ENCODE assay signal across 15 cellular contexts in genomic region chr2:11774600-11774999, GRCh38. TPM values are rescaled to one million over a fixed set of nuclear protein-coding genes. Genes with fewer than 3 reads are reported as not detected.
DNase-seq lines count a peak whose midpoint lies in the region; ATAC-seq and TF ChIP-seq lines count a peak whose summit lies in the region.
"Had no signal": no experiment of that assay in that cellular context is flagged by ENCODE, and none has a peak within 500 bp of the region (broad histone marks: within the 10 kb centered on the region; RNA-seq: fewer than 3 reads in every experiment).

No MANE protein-coding gene starts in this region.

- no peaks in the 10 kb centered on the region for H3K9me3 ChIP-seq in DND-41 (ENCODE audit: insufficient read depth, low read length, severe bottlenecking)
- H3K9me3 ChIP-seq: ascending aorta, colonic mucosa, lower lobe of right lung had no signal

- no peaks in the 10 kb centered on the region for H4K20me1 ChIP-seq in DND-41 (ENCODE audit: insufficient read depth, low read length)

- H3K36me3 Mint-ChIP-seq in activated T-cell treated with anti-CD3 and anti-CD28 coated beads, Interleukin-2, amount 50 U/mL, for 72 hours (ENCODE audit: insufficient read depth in 2 of 2): peaks cover 13 to 24% of the 10 kb centered on the region in 2 donors
- peaks cover 22 to 55% of the 10 kb centered on the region in 2 donors for H3K36me3 Mint-ChIP-seq in activated naive CD4-positive, alpha-beta T cell treated with anti-CD3 and anti-CD28 coated beads, Interleukin-2, amount 50 U/mL, for 72 hours
- peaks cover 13% of the 10 kb centered on the region for H3K36me3 Mint-ChIP-seq in natural killer cell

- no peak for DNase-seq in activated T-cell treated with anti-CD3 and anti-CD28 coated beads, Interleukin-2, amount 50 U/mL, for 72 hours
- DNase-seq in activated T-cell treated with anti-CD3 and anti-CD28 coated beads for 4 hours: no peak
- no peak for DNase-seq in DND-41
- no peak for DNase-seq in activated naive CD4-positive, alpha-beta T cell treated with anti-CD3 and anti-CD28 coated beads, Interleukin-2, amount 50 U/mL, for 72 hours (ENCODE audit: low spot score in 2 of 2)
- DNase-seq in natural killer cell: no peak
- DNase-seq in NCI-H1048 (lab: John Stamatoyannopoulos, UW): no peak
- DNase-seq in DMS153 (lab: John Stamatoyannopoulos, UW): no peak
- DNase-seq in NCI-H128 (lab: John Stamatoyannopoulos, UW; ENCODE audit: unreplicated experiment): no peak
- DNase-seq: colonic mucosa, GOT3, Karpas-422, lower lobe of right lung, NCI-H1436 had no signal

- no peaks in the 10 kb centered on the region for H3K27me3 ChIP-seq in DND-41 (ENCODE audit: insufficient read depth, low read length, poor library complexity)
- H3K27me3 ChIP-seq: ascending aorta, colonic mucosa had no signal

- H3K79me2 ChIP-seq in DND-41 (ENCODE audit: insufficient read depth, low read length): no peaks in the 10 kb centered on the region

- no peak overlapping the region for H3K4me3 ChIP-seq in DND-41 (ENCODE audit: low read depth in 1 of 2, low read length in 2 of 2)
- H3K4me3 ChIP-seq: ascending aorta, colonic mucosa, lower lobe of right lung had no signal

- intact Hi-C loops in natural killer cell (cut with micrococcal nuclease): no loop called here

- TF ChIP-seq CTCF in DND-41 (IDR thresholded peaks at IDR 0.05; ENCODE audit: borderline replicate concordance, extremely low read depth, low read length, poor library complexity, severe bottlenecking): no peak
- no peak for TF ChIP-seq CTCF in natural killer cell (IDR thresholded peaks at IDR 0.05)

- H2AFZ ChIP-seq in DND-41 (ENCODE audit: low read depth, low read length): no peak overlapping the region

- H3K9ac ChIP-seq in DND-41 (ENCODE audit: low read depth, low read length): no peak overlapping the region; the same call in 1 of the 2 replicates

- H3K4me1 Mint-ChIP-seq in activated T-cell treated with anti-CD3 and anti-CD28 coated beads, Interleukin-2, amount 50 U/mL, for 72 hours (ENCODE audit: low read depth): peaks cover 59% of the 10 kb centered on the region
- H3K4me1 Mint-ChIP-seq in natural killer cell: peaks cover 46 to 49% of the 10 kb centered on the region in 2 donors
- H3K4me1 Mint-ChIP-seq: nephron had no signal

- peak overlapping the region; percentile 92 for H3K27ac Mint-ChIP-seq in activated T-cell treated with anti-CD3 and anti-CD28 coated beads, Interleukin-2, amount 50 U/mL, for 72 hours
- H3K27ac Mint-ChIP-seq in activated naive CD4-positive, alpha-beta T cell treated with anti-CD3 and anti-CD28 coated beads, Interleukin-2, amount 50 U/mL, for 72 hours: peak overlapping the region; percentile 74
- H3K27ac Mint-ChIP-seq in natural killer cell: peak overlapping the region; percentile 90 to 92
- H3K27ac Mint-ChIP-seq: nephron had no signal

- peaks cover 76% of the 10 kb centered on the region for H3K36me3 ChIP-seq in DND-41 (ENCODE audit: insufficient read depth, low read length)
- H3K36me3 ChIP-seq: colonic mucosa had no signal

- H3K4me1 ChIP-seq in DND-41 (ENCODE audit: insufficient read depth, low read length): peaks cover 29% of the 10 kb centered on the region
- H3K4me1 ChIP-seq: colonic mucosa had no signal

- peak overlapping the region in 1 of 2 donors; percentile 15 for H3K4me3 Mint-ChIP-seq in activated T-cell treated with anti-CD3 and anti-CD28 coated beads, Interleukin-2, amount 50 U/mL, for 72 hours
- no peak overlapping the region for H3K4me3 Mint-ChIP-seq in natural killer cell
- H3K4me3 Mint-ChIP-seq: nephron had no signal

- H3K27me3 Mint-ChIP-seq in activated T-cell treated with anti-CD3 and anti-CD28 coated beads, Interleukin-2, amount 50 U/mL, for 72 hours (ENCODE audit: low read depth): no peaks in the 10 kb centered on the region
- H3K27me3 Mint-ChIP-seq in natural killer cell (ENCODE audit: low read depth in 2 of 2): no peaks in the 10 kb centered on the region

- no peak for ATAC-seq in activated T-cell treated with anti-CD3 and anti-CD28 coated beads, Interleukin-2, amount 50 U/mL, for 72 hours (replicated peaks in 1 of 2)
- ATAC-seq in DND-41 (ENCODE audit: insufficient read depth, low read depth) (no peak), natural killer cell (no peak)
- ATAC-seq in activated naive CD4-positive, alpha-beta T cell treated with anti-CD3 and anti-CD28 coated beads, Interleukin-2, amount 50 U/mL, for 72 hours: no peak
- ATAC-seq: lower lobe of right lung had no signal

- H3K4me2 ChIP-seq in DND-41 (ENCODE audit: insufficient read depth, low read length): no peak overlapping the region; the same call in 1 of the 2 replicates

- no peaks in the 10 kb centered on the region for H3K9me3 Mint-ChIP-seq in activated T-cell treated with anti-CD3 and anti-CD28 coated beads, Interleukin-2, amount 50 U/mL, for 72 hours
- H3K9me3 Mint-ChIP-seq in activated naive CD4-positive, alpha-beta T cell treated with anti-CD3 and anti-CD28 coated beads, Interleukin-2, amount 50 U/mL, for 72 hours: no peaks in the 10 kb centered on the region
- H3K9me3 Mint-ChIP-seq in natural killer cell: no peaks in the 10 kb centered on the region
- H3K9me3 Mint-ChIP-seq: nephron had no signal

- H3K27ac ChIP-seq in DND-41 (ENCODE audit: low read length): peak overlapping the region; percentile 46; the same call in 1 of the 2 replicates
- H3K27ac ChIP-seq: ascending aorta had no signal

RNA-seq across cellular contexts. Expression of gene LPIN1, which starts 28.2 kb away (rescaled TPM):
- 10 to 100 TPM; 45.4 to 63.2 TPM for total RNA-seq in activated T-cell treated with anti-CD3 and anti-CD28 coated beads, Interleukin-2, amount 50 U/mL, for 72 hours
- 10 to 100 TPM; 68.6 to 92.9 TPM for total RNA-seq in activated naive CD4-positive, alpha-beta T cell treated with anti-CD3 and anti-CD28 coated beads, Interleukin-2, amount 50 U/mL, for 72 hours
- total RNA-seq in natural killer cell: 100 to 1,000 TPM in 2 of 3 donors, 10 to 100 TPM in 1; 95.0 to 122 (median 118) TPM
